In the genomic region with DNA sequence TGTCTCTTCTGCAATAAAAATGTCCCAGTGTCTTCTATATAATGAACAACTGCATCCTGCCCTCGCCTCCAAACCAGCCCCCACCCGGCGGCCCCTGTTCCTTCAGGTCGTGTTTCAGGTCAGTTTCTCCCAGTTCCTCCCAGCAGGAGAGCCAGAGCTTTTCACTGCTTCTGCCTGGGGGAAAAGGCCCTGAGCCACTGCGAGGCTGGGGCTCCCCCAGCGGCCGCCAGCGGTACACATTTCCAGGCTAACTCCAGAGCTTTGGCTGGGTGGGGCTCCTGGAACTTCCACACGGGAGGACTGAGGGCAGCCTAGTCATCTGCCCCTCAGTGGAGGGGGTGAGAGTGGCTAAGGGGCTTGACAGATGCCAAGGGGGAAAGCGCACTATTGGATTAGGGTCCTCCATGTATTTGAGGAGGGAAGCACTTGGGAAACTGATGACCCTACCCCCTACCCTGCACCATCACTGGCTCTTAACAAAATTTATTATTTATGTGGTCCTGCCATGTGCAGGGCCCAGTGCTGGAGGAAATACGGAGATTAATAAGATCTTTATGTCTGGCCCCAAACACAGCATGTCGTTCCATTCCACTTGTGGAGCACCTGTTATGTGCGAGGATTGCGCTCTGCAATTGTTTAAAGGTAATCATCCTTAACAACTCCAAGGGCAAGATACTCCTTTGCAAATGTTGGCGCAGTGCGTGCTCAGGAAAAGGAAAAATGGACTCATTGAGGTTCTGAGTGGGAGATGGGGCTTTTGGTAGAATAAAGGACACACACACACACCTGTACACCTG, we compare ENCODE assay signal across 9 cellular contexts. TPM values are rescaled to one million over a fixed set of nuclear protein-coding genes. Genes with fewer than 3 reads are reported as not detected.
A peak's percentile ranks its signal among the peaks of the same experiment; 100 is the strongest.
DNase-seq lines count a peak whose midpoint lies in the region; ATAC-seq, FAIRE-seq and TF ChIP-seq lines count a peak whose summit lies in the region.
"Had no signal": no experiment of that assay in that cellular context is flagged by ENCODE, and none has a peak within 500 bp of the region (broad histone marks: within the 10 kb centered on the region; RNA-seq: fewer than 3 reads in every experiment).

No MANE protein-coding gene starts in this region.

- TF ChIP-seq EP300 in HepG2 (IDR thresholded peaks at IDR 0.05; ENCODE audit: low read depth in 2 of 2, low read length in 2 of 2) (no peak), HepG2 (CRISPR knock-in tag; IDR thresholded peaks at IDR 0.05; ENCODE audit: borderline replicate concordance) (no peak)

- H3K27me3 ChIP-seq in HCT116 (ENCODE audit: insufficient read depth, low read length) (no peaks in the 10 kb centered on the region), HepG2 (ENCODE audit: control insufficient read depth in 1 of 2, insufficient read depth in 2 of 2, low read length in 2 of 2) (peaks cover 0 to 29% of the 10 kb centered on the region in 2 experiments; a peak in 4 of 5 replicates), testis (no peaks in the 10 kb centered on the region)

- ATAC-seq in HCT116 (peak; percentile 99), HepG2 (peak; percentile 98)

- H3K9me3 ChIP-seq in HCT116 (ENCODE audit: control insufficient read depth in 1 of 2, insufficient read depth in 1 of 2, low read depth in 1 of 2, low read length in 2 of 2) (no peaks in the 10 kb centered on the region), HepG2 (ENCODE audit: low read length) (no peaks in the 10 kb centered on the region), testis (no peaks in the 10 kb centered on the region)

- WGBS in HepG2 (ENCODE audit: low lambda C conversion rate) = 22% methylated on average over 16 of the region's 16 CpGs
- 39 to 48% methylated on average over 16 of the region's 16 CpGs for WGBS in testis, 2 donors

- H3K4me2 ChIP-seq in HCT116 (ENCODE audit: low read length) (peak overlapping the region; percentile 29), HepG2 (ENCODE audit: low read depth, low read length) (no peak overlapping the region)

- peaks cover 3 to 19% of the 10 kb centered on the region in 2 experiments; a peak in 3 of 4 replicates for H3K4me1 ChIP-seq in HCT116 (ENCODE audit: control insufficient read depth in 1 of 2, insufficient read depth in 2 of 2, low read length in 2 of 2)
- H3K4me1 ChIP-seq in HepG2 (ENCODE audit: insufficient read depth, low read length) = no peaks in the 10 kb centered on the region
- H3K4me1 ChIP-seq in testis = no peaks in the 10 kb centered on the region

- H3K27ac ChIP-seq in HCT116 (ENCODE audit: low read depth, low read length) = no peak overlapping the region
- no peak overlapping the region for H3K27ac ChIP-seq in HepG2 (ENCODE audit: extremely low read length, insufficient read depth, low read length)
- H3K27ac ChIP-seq in testis = no peak overlapping the region

- BruUV-seq in HCT116 (replicated peaks; lab: Mats Ljungman, UMichigan) (no TSS peak), HepG2 (replicated peaks; lab: Mats Ljungman, UMichigan) (no TSS peak)

- CTCF ChIA-PET in HCT116 (lab: Charles Lee) (interaction anchor here (0.7 to 5.1 kb wide), 21 partner anchors 9 to 338 kb away, joined by 3 to 91 read pairs (median 5); a partner anchor contains a TSS), HepG2 (lab: Yijun Ruan, JAX; ENCODE audit: low intra/inter-chr PET ratio, low total read pairs) (interaction anchor here (1.1 to 2.4 kb wide), 4 partner anchors 17 to 284 kb away, joined by 3 to 32 read pairs (median 4); a partner anchor contains a TSS)

- TF ChIP-seq CTCF in HCT116 (IDR thresholded peaks at IDR 0.05 in 2 of 3, conservative IDR thresholded peaks at IDR 0.05 in 1 of 3; ENCODE audit: borderline replicate concordance in 1 of 3, insufficient read depth in 1 of 3, low read depth in 2 of 3, low read length in 2 of 3) (peak; percentile 90 to 96 (median 94)), choroid plexus epithelial cell (conservative IDR thresholded peaks at IDR 0.05; ENCODE audit: low read depth, low read length) (peak; percentile 93), HepG2 (CRISPR knock-in tag; IDR thresholded peaks at IDR 0.05) (peak; percentile 93), testis (IDR thresholded peaks at IDR 0.05) (peak; percentile 42 to 88 (median 77))

- POLR2A ChIA-PET in HCT116 (lab: Charles Lee) = interaction anchor here (2.2 kb wide), 1 partner anchor 25 kb away, joined by 8 read pairs; no protein-coding TSS in a partner anchor
- POLR2A ChIA-PET in HepG2 (lab: Yijun Ruan, JAX) = interaction anchor here (2.2 kb wide), 1 partner anchor 25 kb away, joined by 15 read pairs; no protein-coding TSS in a partner anchor

- in situ Hi-C loops in HepG2 (cut with HindIII; ENCODE audit: extremely low pct_ligation_motif_present, low pct_unique_long_range_greater_than_20kb) = no loop called here

- H4K20me1 ChIP-seq in HCT116 (ENCODE audit: insufficient read depth) (no peaks in the 10 kb centered on the region), HepG2 (ENCODE audit: insufficient read depth, low read length) (no peaks in the 10 kb centered on the region)

- intact Hi-C loops in HCT116 (cut with micrococcal nuclease) (loop anchor here (1.0 kb wide), 1 partner anchor 25 kb away; no protein-coding TSS in a partner anchor), HepG2 (cut with micrococcal nuclease; ENCODE audit: unreplicated experiment) (loop anchor here (1.0 kb wide), 1 partner anchor 25 kb away; no protein-coding TSS in a partner anchor), testis (cut with DNase I; ENCODE audit: low total_unique reads) (no loop called here)

- RAD21 ChIA-PET in HCT116 (lab: Charles Lee; ENCODE audit: low non-redundant PET in 1 of 2, low total read pairs in 2 of 2, uncharacterized antibody in 2 of 2, unreplicated experiment in 2 of 2) = interaction anchor here (0.6 to 1.9 kb wide), 8 partner anchors 14 to 40 kb away, joined by 3 to 22 read pairs (median 3); a partner anchor contains a TSS

- TF ChIP-seq RAD21 in HCT116 (IDR thresholded peaks at IDR 0.05; ENCODE audit: low read depth) (peak; percentile 83), HepG2 (CRISPR knock-in tag; IDR thresholded peaks at IDR 0.05) (peak; percentile 90)

- H3K4me3 ChIP-seq in HCT116 (replicated peaks in 1 of 2; ENCODE audit: low read depth in 1 of 2, low read length in 2 of 2) (no peak overlapping the region), choroid plexus epithelial cell (ENCODE audit: low read depth, low read length) (no peak overlapping the region), HepG2 (replicated peaks in 1 of 3; ENCODE audit: insufficient read depth in 1 of 3, low read depth in 2 of 3, low read length in 3 of 3) (no peak overlapping the region), testis (no peak overlapping the region)

- H3K9ac ChIP-seq in HCT116 (ENCODE audit: low read length) (no peak overlapping the region), HepG2 (ENCODE audit: insufficient read depth, low read depth, low read length) (no peak overlapping the region)

- peak; percentile 80 for FAIRE-seq in HepG2 (lab: Jason Lieb, UNC)
- FAIRE-seq: A204.1 had no signal

- no peaks in the 10 kb centered on the region for H3K9me2 ChIP-seq in HCT116 (ENCODE audit: insufficient read depth)

- no peaks in the 10 kb centered on the region for H3K36me3 ChIP-seq in HCT116 (ENCODE audit: control insufficient read depth in 1 of 2, insufficient read depth in 2 of 2, low read length in 2 of 2)
- H3K36me3 ChIP-seq in HepG2 (replicated peaks in 1 of 2; ENCODE audit: control insufficient read depth in 1 of 2, insufficient read depth in 2 of 2, low read length in 2 of 2) = no peaks in the 10 kb centered on the region
- H3K36me3 ChIP-seq in testis (ENCODE audit: low read depth, missing control alignments) = no peaks in the 10 kb centered on the region

- DNase-seq in NCI-H1092 treated with DMSO at 0.1 percent for 48 hours (lab: John Stamatoyannopoulos, UW) (peak; percentile 40), NCI-H1092 (lab: John Stamatoyannopoulos, UW) (no peak), HCT116 (ENCODE audit: low read depth, low spot score) (no peak), NCI-H1105 treated with DMSO at 0.1 percent for 48 hours (lab: John Stamatoyannopoulos, UW) (peak; percentile 18), SW 1271 (lab: John Stamatoyannopoulos, UW) (peak; percentile 55 to 63), choroid plexus epithelial cell (ENCODE audit: low read depth) (peak; percentile 61), HepG2 (ENCODE audit: low spot score) (peak; percentile 61), testis (peak; percentile 72)

- H2AFZ ChIP-seq in HCT116 (ENCODE audit: low read depth, low read length, poor library complexity, severe bottlenecking) (no peak overlapping the region), HepG2 (ENCODE audit: low read length) (no peak overlapping the region)

- no peak for TF ChIP-seq POLR2A in HCT116 (IDR thresholded peaks at IDR 0.05; ENCODE audit: borderline replicate concordance, extremely low read depth, insufficient read depth, insufficient read length)
- TF ChIP-seq POLR2A in HepG2 (IDR thresholded peaks at IDR 0.05; ENCODE audit: insufficient read depth in 1 of 2, low read depth in 2 of 2, low read length in 2 of 2) = no peak
- TF ChIP-seq POLR2A in testis (IDR thresholded peaks at IDR 0.05) = no peak

- H3K79me2 ChIP-seq in HCT116 (ENCODE audit: insufficient read depth, low read length) (no peaks in the 10 kb centered on the region), HepG2 (ENCODE audit: insufficient read depth, low read length) (no peaks in the 10 kb centered on the region)

RNA-seq across cellular contexts. Expression of a gene that starts 17.3 kb away (rescaled TPM):
- total RNA-seq in HCT116 (2021; ENCODE audit: unreplicated experiment) = 3.7 TPM
- polyA plus RNA-seq in HCT116 (2012) = 3.0 and 3.3 TPM in 2 replicates
- not detected in 2 replicates for total RNA-seq in HepG2 (2016; rRNA removed; fragmentation: Illumina TruSeq; extraction: Trizol)
- total RNA-seq in HepG2 (2016; cell fraction: cytosol; rRNA removed; fragmentation: Illumina TruSeq; extraction: Trizol; ENCODE audit: low read depth) = 0.09 TPM in 1 of 2 replicates, not detected in the other
- not detected in 2 replicates for total RNA-seq in HepG2 (2016; cell fraction: insoluble cytoplasmic fraction; rRNA removed; fragmentation: Illumina TruSeq; extraction: Trizol)
- 0.14 TPM in 1 of 2 replicates, not detected in the other for total RNA-seq in HepG2 (2016; cell fraction: membrane; rRNA removed; fragmentation: Illumina TruSeq; extraction: Trizol)
- total RNA-seq in HepG2 (2016; cell fraction: nucleus; rRNA removed; fragmentation: Illumina TruSeq; extraction: Trizol) = not detected in 2 replicates
- polyA plus RNA-seq in HepG2 (2011; rRNA removed) = 0.04 TPM in 2 replicates
- 0.04 and 0.12 TPM in 2 replicates for polyA plus RNA-seq in HepG2 (2011; cell fraction: cytosol; rRNA removed)
- polyA plus RNA-seq in HepG2 (2011; cell fraction: nucleus; rRNA removed) = 0.03 TPM in 1 of 2 replicates, not detected in the other
- 0.13 TPM in 1 of 2 replicates, not detected in the other for polyA plus RNA-seq in HepG2 (2012)
- not detected in 2 replicates for polyA plus RNA-seq in HepG2 (2016; cell fraction: cytosol; fragmentation: Illumina TruSeq; extraction: Trizol; ENCODE audit: low read depth)
- not detected in 2 replicates for polyA plus RNA-seq in HepG2 (2016; cell fraction: insoluble cytoplasmic fraction; fragmentation: Illumina TruSeq; extraction: Trizol; ENCODE audit: low read depth)
- polyA plus RNA-seq in HepG2 (2016; cell fraction: membrane; fragmentation: Illumina TruSeq; extraction: Trizol; ENCODE audit: low read depth) = not detected in 2 replicates
- not detected in 2 replicates for polyA plus RNA-seq in HepG2 (2016; cell fraction: nucleus; fragmentation: Illumina TruSeq; extraction: Trizol; ENCODE audit: insufficient read depth, low read depth)
- polyA minus RNA-seq in HepG2 (2011; rRNA and poly(A)+ RNA removed; ENCODE audit: low replicate concordance) = 0.16 TPM in 1 of 2 replicates, not detected in the other
- not detected in 2 replicates for polyA minus RNA-seq in HepG2 (2011; cell fraction: cytosol; rRNA and poly(A)+ RNA removed)
- polyA minus RNA-seq in HepG2 (2011; cell fraction: nucleus; rRNA and poly(A)+ RNA removed) = not detected in 2 replicates
- total RNA-seq in testis = 1 to 10 TPM; 3.7 to 4.3 TPM
- polyA plus RNA-seq in testis (ENCODE audit: insufficient read depth, low read depth, low replicate concordance) = 5.5 TPM

RNA-seq across cellular contexts. Expression of a gene that starts 25.0 kb away (rescaled TPM):
- 330 TPM for total RNA-seq in HCT116 (2021; ENCODE audit: unreplicated experiment)
- polyA plus RNA-seq in HCT116 (2012) = 205 and 236 TPM in 2 replicates
- 150 and 191 TPM in 2 replicates for total RNA-seq in HepG2 (2016; rRNA removed; fragmentation: Illumina TruSeq; extraction: Trizol)
- total RNA-seq in HepG2 (2016; cell fraction: cytosol; rRNA removed; fragmentation: Illumina TruSeq; extraction: Trizol; ENCODE audit: low read depth) = 37.8 and 48.5 TPM in 2 replicates
- total RNA-seq in HepG2 (2016; cell fraction: insoluble cytoplasmic fraction; rRNA removed; fragmentation: Illumina TruSeq; extraction: Trizol) = 147 and 157 TPM in 2 replicates
- 80.6 and 88.9 TPM in 2 replicates for total RNA-seq in HepG2 (2016; cell fraction: membrane; rRNA removed; fragmentation: Illumina TruSeq; extraction: Trizol)
- 128 and 140 TPM in 2 replicates for total RNA-seq in HepG2 (2016; cell fraction: nucleus; rRNA removed; fragmentation: Illumina TruSeq; extraction: Trizol)
- polyA plus RNA-seq in HepG2 (2011; rRNA removed) = 15.2 and 31.3 TPM in 2 replicates
- 16.4 and 33.9 TPM in 2 replicates for polyA plus RNA-seq in HepG2 (2011; cell fraction: cytosol; rRNA removed)
- 56.9 and 85.9 TPM in 2 replicates for polyA plus RNA-seq in HepG2 (2011; cell fraction: nucleus; rRNA removed)
- polyA plus RNA-seq in HepG2 (2012) = 28.1 and 60.7 TPM in 2 replicates
- polyA plus RNA-seq in HepG2 (2016; cell fraction: cytosol; fragmentation: Illumina TruSeq; extraction: Trizol; ENCODE audit: low read depth) = 43.8 and 46.7 TPM in 2 replicates
- 194 and 228 TPM in 2 replicates for polyA plus RNA-seq in HepG2 (2016; cell fraction: insoluble cytoplasmic fraction; fragmentation: Illumina TruSeq; extraction: Trizol; ENCODE audit: low read depth)
- 51.9 and 53.7 TPM in 2 replicates for polyA plus RNA-seq in HepG2 (2016; cell fraction: membrane; fragmentation: Illumina TruSeq; extraction: Trizol; ENCODE audit: low read depth)
- polyA plus RNA-seq in HepG2 (2016; cell fraction: nucleus; fragmentation: Illumina TruSeq; extraction: Trizol; ENCODE audit: insufficient read depth, low read depth) = 138 and 141 TPM in 2 replicates
- 59.0 and 93.0 TPM in 2 replicates for polyA minus RNA-seq in HepG2 (2011; rRNA and poly(A)+ RNA removed; ENCODE audit: low replicate concordance)
- 42.2 and 50.2 TPM in 2 replicates for polyA minus RNA-seq in HepG2 (2011; cell fraction: cytosol; rRNA and poly(A)+ RNA removed)
- polyA minus RNA-seq in HepG2 (2011; cell fraction: nucleus; rRNA and poly(A)+ RNA removed) = 47.4 and 63.0 TPM in 2 replicates
- 10 to 100 TPM in 1 of 2 donors, 1 to 10 TPM in 1; 7.2 to 18.1 TPM for total RNA-seq in testis
- 14.9 TPM for polyA plus RNA-seq in testis (ENCODE audit: insufficient read depth, low read depth, low replicate concordance)

RNA-seq across cellular contexts. Expression of a gene that starts 54.2 kb away (rescaled TPM):
- total RNA-seq in HCT116 (2021; ENCODE audit: unreplicated experiment) (9.0 TPM), HepG2 (2016; rRNA removed; fragmentation: Illumina TruSeq; extraction: Trizol) (2.5 and 3.1 TPM in 2 replicates), testis (10 to 100 TPM; 55.0 to 55.3 TPM)
- 7.2 and 10.5 TPM in 2 replicates for polyA plus RNA-seq in HCT116 (2012)
- 0.53 and 0.71 TPM in 2 replicates for total RNA-seq in HepG2 (2016; cell fraction: cytosol; rRNA removed; fragmentation: Illumina TruSeq; extraction: Trizol; ENCODE audit: low read depth)
- 2.6 and 2.9 TPM in 2 replicates for total RNA-seq in HepG2 (2016; cell fraction: insoluble cytoplasmic fraction; rRNA removed; fragmentation: Illumina TruSeq; extraction: Trizol)
- 3.0 and 3.1 TPM in 2 replicates for total RNA-seq in HepG2 (2016; cell fraction: membrane; rRNA removed; fragmentation: Illumina TruSeq; extraction: Trizol)
- total RNA-seq in HepG2 (2016; cell fraction: nucleus; rRNA removed; fragmentation: Illumina TruSeq; extraction: Trizol) = 2.7 and 3.1 TPM in 2 replicates
- polyA plus RNA-seq in HepG2 (2011; rRNA removed) (11.8 and 16.9 TPM in 2 replicates), testis (ENCODE audit: insufficient read depth, low read depth, low replicate concordance) (72.2 TPM)
- polyA plus RNA-seq in HepG2 (2011; cell fraction: cytosol; rRNA removed) = 5.0 and 9.2 TPM in 2 replicates
- 5.8 and 9.5 TPM in 2 replicates for polyA plus RNA-seq in HepG2 (2011; cell fraction: nucleus; rRNA removed)
- polyA plus RNA-seq in HepG2 (2012) = 8.7 and 11.2 TPM in 2 replicates
- 0.48 and 0.57 TPM in 2 replicates for polyA plus RNA-seq in HepG2 (2016; cell fraction: cytosol; fragmentation: Illumina TruSeq; extraction: Trizol; ENCODE audit: low read depth)
- 2.9 and 3.2 TPM in 2 replicates for polyA plus RNA-seq in HepG2 (2016; cell fraction: insoluble cytoplasmic fraction; fragmentation: Illumina TruSeq; extraction: Trizol; ENCODE audit: low read depth)
- polyA plus RNA-seq in HepG2 (2016; cell fraction: membrane; fragmentation: Illumina TruSeq; extraction: Trizol; ENCODE audit: low read depth) = 1.8 and 2.0 TPM in 2 replicates
- polyA plus RNA-seq in HepG2 (2016; cell fraction: nucleus; fragmentation: Illumina TruSeq; extraction: Trizol; ENCODE audit: insufficient read depth, low read depth) = 4.8 and 5.6 TPM in 2 replicates
- polyA minus RNA-seq in HepG2 (2011; rRNA and poly(A)+ RNA removed; ENCODE audit: low replicate concordance) = 22.9 and 78.5 TPM in 2 replicates
- 5.3 and 10.4 TPM in 2 replicates for polyA minus RNA-seq in HepG2 (2011; cell fraction: cytosol; rRNA and poly(A)+ RNA removed)
- polyA minus RNA-seq in HepG2 (2011; cell fraction: nucleus; rRNA and poly(A)+ RNA removed) = 7.1 and 10.8 TPM in 2 replicates

Comparison
In these comparisons a context has a peak if more than half of its experiments do, and no peak if none do; other contexts are left out.
1. DNase-seq: peak in NCI-H1092 treated with DMSO at 0.1 percent for 48 hours (single experiment), NCI-H1105 treated with DMSO at 0.1 percent for 48 hours (single experiment), SW 1271 (2 of 2), choroid plexus epithelial cell (single experiment), HepG2 (single experiment) and testis (single experiment); none in NCI-H1092 (single experiment) and HCT116 (single experiment).
2. Peak in every context shown above with its lines, with median percentiles within 50 percentile points of each other: CTCF ChIP-seq.